23 cellular contexts compared by ENCODE assay signal in the genomic region with DNA sequence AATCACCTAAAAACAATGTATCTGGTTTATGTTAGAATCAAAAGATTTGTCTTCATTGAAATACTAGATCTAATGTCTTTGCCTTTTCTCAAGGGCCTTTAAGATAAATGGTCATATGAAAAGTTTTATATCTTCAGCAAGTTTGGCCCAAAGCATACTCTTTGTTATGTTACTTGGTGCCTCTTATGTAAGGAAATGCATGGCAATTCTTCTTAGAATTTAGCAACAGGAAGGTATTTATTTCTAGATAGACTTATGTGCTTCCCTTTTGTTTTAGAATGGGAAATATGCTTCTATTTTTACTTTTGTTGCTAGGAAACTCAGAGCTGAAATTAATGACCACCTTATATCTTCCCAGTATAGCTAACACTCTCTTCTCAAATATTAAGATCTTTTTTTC.
"Had no signal": no experiment of that assay in that cellular context is flagged by ENCODE, and none has a peak within 500 bp of the region (broad histone marks: within the 10 kb centered on the region; RNA-seq: fewer than 3 reads in every experiment).

No MANE protein-coding gene starts in this region.

- H3K9me3 Mint-ChIP-seq: dendritic cell treated with granulocyte-macrophage colony-stimulating factor and Interleukin-4, amounts not matched to agents 40 ng/mL and 50 ng/mL, for 4 days; natural killer cell treated with Interleukin-12 subunit alpha and Interleukin-12 subunit beta and Interleukin-15 and Interleukin-18, amount 100 ng/mL, for 72 hours; stimulated activated memory B cell treated with anti-CD40 and anti-IgM and Interleukin-4, amounts not matched to agents 10 μg/mL and 1 μg/mL and 100 μg/mL, for 72 hours; stimulated activated naive CD8-positive, alpha-beta T cell treated with anti-CD3 and anti-CD28 coated beads, Interleukin-15, Interleukin-2, amounts not matched to agents 100 ng/mL and 50 ng/mL, for 24 hours had no signal

- ATAC-seq: foreskin keratinocyte; heart left ventricle; left colon; left ventricle myocardium superior; natural killer cell treated with Interleukin-12 subunit alpha and Interleukin-12 subunit beta and Interleukin-15 and Interleukin-18, amount 100 ng/mL, for 72 hours; pancreas; right lobe of liver; stimulated activated memory B cell treated with anti-CD40 and anti-IgM and Interleukin-4, amounts not matched to agents 10 μg/mL and 1 μg/mL and 100 μg/mL, for 72 hours had no signal

- H3K4me3 ChIP-seq: heart left ventricle, lung, neural progenitor cell, pancreas, right lobe of liver, tibial artery, upper lobe of left lung, uterus had no signal

- H3K27ac Mint-ChIP-seq: dendritic cell treated with granulocyte-macrophage colony-stimulating factor and Interleukin-4, amounts not matched to agents 40 ng/mL and 50 ng/mL, for 4 days; natural killer cell treated with Interleukin-12 subunit alpha and Interleukin-12 subunit beta and Interleukin-15 and Interleukin-18, amount 100 ng/mL, for 72 hours; neural progenitor cell; progenitor cell of endocrine pancreas; stimulated activated memory B cell treated with anti-CD40 and anti-IgM and Interleukin-4, amounts not matched to agents 10 μg/mL and 1 μg/mL and 100 μg/mL, for 72 hours; stimulated activated naive CD8-positive, alpha-beta T cell treated with anti-CD3 and anti-CD28 coated beads, Interleukin-15, Interleukin-2, amounts not matched to agents 100 ng/mL and 50 ng/mL, for 24 hours had no signal

- H3K4me3 Mint-ChIP-seq: dendritic cell treated with granulocyte-macrophage colony-stimulating factor and Interleukin-4, amounts not matched to agents 40 ng/mL and 50 ng/mL, for 4 days; natural killer cell treated with Interleukin-12 subunit alpha and Interleukin-12 subunit beta and Interleukin-15 and Interleukin-18, amount 100 ng/mL, for 72 hours; neural progenitor cell; stimulated activated memory B cell treated with anti-CD40 and anti-IgM and Interleukin-4, amounts not matched to agents 10 μg/mL and 1 μg/mL and 100 μg/mL, for 72 hours; stimulated activated naive CD8-positive, alpha-beta T cell treated with anti-CD3 and anti-CD28 coated beads, Interleukin-15, Interleukin-2, amounts not matched to agents 100 ng/mL and 50 ng/mL, for 24 hours had no signal

- H3K4me1 Mint-ChIP-seq: stimulated activated memory B cell treated with anti-CD40 and anti-IgM and Interleukin-4, amounts not matched to agents 10 μg/mL and 1 μg/mL and 100 μg/mL, for 72 hours had no signal

- DNase-seq: erythroblast; foreskin keratinocyte; heart left ventricle; hippocampal formation; left colon; left ventricle myocardium superior; mesenchymal stem cell; midbrain; occipital lobe; pancreas; retina; right lobe of liver; stimulated activated CD4-positive, alpha-beta T cell treated with anti-CD3 and anti-CD28 coated beads, Interleukin-4, amount 100 ng/mL, for 24 hours; tibial artery; upper lobe of left lung; uterus had no signal

- H3K27me3 Mint-ChIP-seq: dendritic cell treated with granulocyte-macrophage colony-stimulating factor and Interleukin-4, amounts not matched to agents 40 ng/mL and 50 ng/mL, for 4 days; stimulated activated naive CD8-positive, alpha-beta T cell treated with anti-CD3 and anti-CD28 coated beads, Interleukin-15, Interleukin-2, amounts not matched to agents 100 ng/mL and 50 ng/mL, for 24 hours had no signal

- H3K27ac ChIP-seq: foreskin keratinocyte, heart left ventricle, neural progenitor cell, pancreas, right lobe of liver, tibial artery, upper lobe of left lung, uterus had no signal

- H3K36me3 Mint-ChIP-seq: natural killer cell treated with Interleukin-12 subunit alpha and Interleukin-12 subunit beta and Interleukin-15 and Interleukin-18, amount 100 ng/mL, for 72 hours; neural progenitor cell; stimulated activated memory B cell treated with anti-CD40 and anti-IgM and Interleukin-4, amounts not matched to agents 10 μg/mL and 1 μg/mL and 100 μg/mL, for 72 hours had no signal

- H3K27me3 ChIP-seq: foreskin keratinocyte, heart left ventricle, neural progenitor cell, pancreas, right lobe of liver, upper lobe of left lung, uterus had no signal
